ENCODE assay signal across 19 cellular contexts in the genomic region with DNA sequence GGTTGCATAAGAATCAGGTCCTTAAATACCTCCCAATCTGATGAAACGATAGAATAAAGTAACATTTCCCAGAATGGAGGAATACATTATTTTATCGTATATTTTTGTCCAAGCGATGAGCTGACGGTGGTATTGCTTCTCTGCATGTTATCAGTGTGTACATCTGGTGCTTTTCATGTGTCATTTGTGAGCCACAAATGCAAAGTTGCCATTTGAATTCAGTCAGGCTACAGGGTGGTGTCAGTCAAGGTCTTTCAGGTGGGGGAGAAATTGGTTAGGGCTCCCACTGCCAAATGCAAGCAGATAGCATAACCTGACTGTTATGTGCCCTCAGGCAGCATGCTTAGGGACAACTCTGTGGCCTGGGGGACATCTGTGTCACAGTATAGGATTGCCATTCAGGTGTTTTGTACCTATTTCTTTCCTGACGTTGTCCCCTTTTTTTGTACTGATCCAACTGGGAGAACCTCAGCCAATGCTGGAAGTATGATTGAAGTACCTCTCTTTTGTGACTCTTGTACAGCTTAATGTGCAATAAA. TPM values are rescaled to one million over a fixed set of nuclear protein-coding genes. Genes with fewer than 3 reads are reported as not detected.
DNase-seq lines count a peak whose midpoint lies in the region; ATAC-seq, FAIRE-seq and TF ChIP-seq lines count a peak whose summit lies in the region.
"Had no signal": no experiment of that assay in that cellular context is flagged by ENCODE, and none has a peak within 500 bp of the region (broad histone marks: within the 10 kb centered on the region; RNA-seq: fewer than 3 reads in every experiment).

No MANE protein-coding gene starts in this region.

- TF ChIP-seq RAD21 in K562 (CRISPR knock-in tag; conservative IDR thresholded peaks at IDR 0.05 in 1 of 2, IDR thresholded peaks at IDR 0.05 in 1 of 2), result 0 out of 4 replicates have a peak, but pooled peaks of 1 of the 2 experiments have one; percentile 16

- TF ChIP-seq CTCF in K562 (IDR thresholded peaks at IDR 0.05 in 2 of 3, conservative IDR thresholded peaks at IDR 0.05 in 1 of 3; ENCODE audit: insufficient read depth in 2 of 3, low read depth in 1 of 3, low read length in 3 of 3), result no peak
- no peak for TF ChIP-seq CTCF in testis (IDR thresholded peaks at IDR 0.05)

- no peak overlapping the region for H3K9ac ChIP-seq in K562 (ENCODE audit: insufficient read depth in 1 of 2, low read depth in 2 of 2, low read length in 2 of 2)

- no peak overlapping the region for H3K27ac Mint-ChIP-seq in stimulated activated naive CD8-positive, alpha-beta T cell treated with anti-CD3 and anti-CD28 coated beads, Interleukin-15, amount 100 ng/mL, for 72 hours
- no peak overlapping the region for H3K27ac Mint-ChIP-seq in effector memory CD8-positive, alpha-beta T cell
- H3K27ac Mint-ChIP-seq: H9 had no signal

- H3K4me1 Mint-ChIP-seq in stimulated activated naive CD8-positive, alpha-beta T cell treated with anti-CD3 and anti-CD28 coated beads, Interleukin-15, amount 100 ng/mL, for 72 hours, result peaks cover 67% of the 10 kb centered on the region
- peaks cover 4 to 6% of the 10 kb centered on the region in 2 donors for H3K4me1 Mint-ChIP-seq in effector memory CD8-positive, alpha-beta T cell (ENCODE audit: low read depth in 2 of 2)

- H3K27me3 ChIP-seq in K562 (ENCODE audit: control insufficient read depth in 2 of 2, insufficient read depth in 2 of 2, low read length in 2 of 2) (peaks cover 0 to 36% of the 10 kb centered on the region in 2 experiments; a peak in 2 of 5 replicates), testis (no peaks in the 10 kb centered on the region)

- TF ChIP-seq EP300 in K562 (IDR thresholded peaks at IDR 0.05; ENCODE audit: low read length), result no peak

- FAIRE-seq in K562 (lab: Jason Lieb, UNC), result peak; percentile 32
- FAIRE-seq: A549, H1, HepG2 had no signal

- no peaks in the 10 kb centered on the region for H3K9me3 Mint-ChIP-seq in stimulated activated naive CD8-positive, alpha-beta T cell treated with anti-CD3 and anti-CD28 coated beads, Interleukin-15, amount 100 ng/mL, for 72 hours
- H3K9me3 Mint-ChIP-seq in effector memory CD8-positive, alpha-beta T cell, result no peaks in the 10 kb centered on the region
- H3K9me3 Mint-ChIP-seq: CD14-positive monocyte; CD4-positive, alpha-beta memory T cell; H9 had no signal

- peaks cover 8% of the 10 kb centered on the region for H3K27me3 Mint-ChIP-seq in stimulated activated naive CD8-positive, alpha-beta T cell treated with anti-CD3 and anti-CD28 coated beads, Interleukin-15, amount 100 ng/mL, for 72 hours
- H3K27me3 Mint-ChIP-seq in effector memory CD8-positive, alpha-beta T cell, result peaks cover 0 to 17% of the 10 kb centered on the region in 2 donors

- no peak overlapping the region for H3K4me2 ChIP-seq in K562 (ENCODE audit: insufficient read depth, low read length)
- H3K4me2 ChIP-seq: A549 had no signal

- WGBS in K562 (ENCODE audit: insufficient coverage, low coverage, missing lambda C conversion rate), result 4% methylated on average over 5 of the region's 5 CpGs
- 83 to 95% methylated on average over 5 of the region's 5 CpGs for WGBS in testis, 2 donors

- intact Hi-C loops in K562 (cut with micrococcal nuclease), result loop anchor here (5.0 kb wide), 1 partner anchor 292 kb away; no protein-coding TSS in a partner anchor
- intact Hi-C loops in testis (cut with DNase I; ENCODE audit: low total_unique reads), result no loop called here

- H4K20me1 ChIP-seq in K562 (replicated peaks; ENCODE audit: control insufficient read depth, insufficient read depth, low read length), result no peaks in the 10 kb centered on the region

- POLR2A ChIA-PET in K562 (lab: Yijun Ruan, JAX), result interaction anchor here (0.7 to 1.5 kb wide), 3 partner anchors 8 to 185 kb away, joined by 3 to 4 read pairs (median 3); no protein-coding TSS in a partner anchor

- no peaks in the 10 kb centered on the region for H3K79me2 ChIP-seq in K562 (ENCODE audit: control insufficient read depth, insufficient read depth, low read length)

- peaks cover 4% of the 10 kb centered on the region for H3K36me3 Mint-ChIP-seq in effector memory CD8-positive, alpha-beta T cell (ENCODE audit: insufficient read depth)
- H3K36me3 Mint-ChIP-seq: CD4-positive, alpha-beta memory T cell had no signal

- no peaks in the 10 kb centered on the region for H3K9me1 ChIP-seq in K562 (ENCODE audit: control insufficient read depth, insufficient read depth, low read length)

- H3K4me3 ChIP-seq in K562 (no peak overlapping the region), testis (no peak overlapping the region)
- H3K4me3 ChIP-seq: A549 had no signal

- H3K4me1 ChIP-seq in K562 (replicated peaks in 1 of 2; ENCODE audit: control insufficient read depth in 2 of 2, insufficient read depth in 2 of 2, low read length in 2 of 2) (peaks cover 3 to 4% of the 10 kb centered on the region in 2 experiments; a peak in 3 of 5 replicates), testis (no peaks in the 10 kb centered on the region)

- H3K9me3 ChIP-seq in K562 (replicated peaks; ENCODE audit: control insufficient read depth, insufficient read depth, low read depth, low read length), result no peaks in the 10 kb centered on the region
- H3K9me3 ChIP-seq in testis, result no peaks in the 10 kb centered on the region
- H3K9me3 ChIP-seq: A549 had no signal

- BruUV-seq in K562 (replicated peaks; lab: Mats Ljungman, UMichigan), result no TSS peak

- H3K36me3 ChIP-seq in K562 (ENCODE audit: control insufficient read depth, insufficient read depth, low read length) (no peaks in the 10 kb centered on the region), testis (ENCODE audit: low read depth, missing control alignments) (no peaks in the 10 kb centered on the region)

- DNase-seq in stimulated activated naive CD8-positive, alpha-beta T cell treated with anti-CD3 and anti-CD28 coated beads, Interleukin-15, Interleukin-2, amounts not matched to agents 100 U/mL and 50 U/mL, for 24 hours, result no peak
- no peak for DNase-seq in stimulated activated naive CD8-positive, alpha-beta T cell treated with anti-CD3 and anti-CD28 coated beads, Interleukin-15, amount 100 ng/mL, for 72 hours
- DNase-seq in OCI-M1 (lab: John Stamatoyannopoulos, UW), result peak; percentile 53
- no peak for DNase-seq in K562 (ENCODE audit: extremely low read depth in 1 of 4, low spot score in 3 of 4)
- DNase-seq in stimulated activated CD4-positive, alpha-beta T cell treated with anti-CD3 and anti-CD28 coated beads, Interleukin-4, amount 100 ng/mL, for 1 hour, result no peak
- DNase-seq in testis, result no peak
- no peak for DNase-seq in effector memory CD8-positive, alpha-beta T cell
- no peak for DNase-seq in NOMO-1 (lab: John Stamatoyannopoulos, UW; ENCODE audit: unreplicated experiment in 2 of 2)
- DNase-seq: AML-193; CD4-positive, alpha-beta memory T cell; DMS153; DMS79; GF-D8; H9 had no signal

- no peak overlapping the region for H3K27ac ChIP-seq in K562 (ENCODE audit: extremely low read depth, low read depth, low read length)
- no peak overlapping the region for H3K27ac ChIP-seq in testis
- H3K27ac ChIP-seq: 22Rv1 had no signal

- in situ Hi-C loops in K562 (cut with MboI), result no loop called here

- no peak overlapping the region for H3K4me3 Mint-ChIP-seq in stimulated activated naive CD8-positive, alpha-beta T cell treated with anti-CD3 and anti-CD28 coated beads, Interleukin-15, amount 100 ng/mL, for 72 hours
- no peak overlapping the region for H3K4me3 Mint-ChIP-seq in effector memory CD8-positive, alpha-beta T cell
- H3K4me3 Mint-ChIP-seq: CD14-positive monocyte; CD4-positive, alpha-beta memory T cell; H9 had no signal

- CTCF ChIA-PET in K562 (lab: Yijun Ruan, JAX; ENCODE audit: low intra/inter-chr PET ratio), result no interaction called here

- ATAC-seq in stimulated activated naive CD8-positive, alpha-beta T cell treated with anti-CD3 and anti-CD28 coated beads, Interleukin-15, Interleukin-2, amounts not matched to agents 100 U/mL and 50 U/mL, for 24 hours, result peak; percentile 12
- ATAC-seq in stimulated activated naive CD8-positive, alpha-beta T cell treated with anti-CD3 and anti-CD28 coated beads, Interleukin-15, amount 100 ng/mL, for 72 hours, result no peak
- ATAC-seq in K562, result no peak
- ATAC-seq in effector memory CD8-positive, alpha-beta T cell (replicated peaks), result no peak
- ATAC-seq: A549, HepG2 had no signal

- H2AFZ ChIP-seq in K562 (ENCODE audit: low read depth, low read length), result no peak overlapping the region

- TF ChIP-seq POLR2A in K562 (conservative IDR thresholded peaks at IDR 0.05) (no peak), testis (IDR thresholded peaks at IDR 0.05) (no peak)

TF ChIP-seq in K562, 482 proteins besides CTCF, POLR2A, EP300 and RAD21 (continues in another document):
- TF ChIP-seq SMARCA5 (IDR thresholded peaks at IDR 0.05) (no peak), NFE2L1 (tag; IDR thresholded peaks at IDR 0.05; ENCODE audit: borderline replicate concordance, low read depth) (no peak), SLC30A9 (CRISPR knock-in tag; IDR thresholded peaks at IDR 0.05) (no peak), HDGF (IDR thresholded peaks at IDR 0.05) (no peak), MIER1 (IDR thresholded peaks at IDR 0.05; ENCODE audit: low read depth) (no peak)

RNA-seq across cellular contexts. Expression of gene TIMP4, which starts 26.5 kb away (rescaled TPM):
- not detected in 2 replicates for total RNA-seq in K562 (2011; cell fraction: chromatin; rRNA removed; ENCODE audit: low replicate concordance)
- not detected in 2 replicates for total RNA-seq in K562 (2011; cell fraction: nucleolus; rRNA removed)
- total RNA-seq in K562 (2011; cell fraction: nucleoplasm; rRNA removed), result not detected in 2 replicates
- total RNA-seq in K562 (2014; rRNA removed) (not detected in 2 replicates), K562 (2014; rRNA removed; fragmentation: Illumina TruSeq; extraction: Trizol) (0.07 and 0.10 TPM in 2 replicates), K562 (2015; rRNA removed; fragmentation: Illumina TruSeq; extraction: Trizol) (not detected in 2 replicates), K562 (2021) (not detected in 2 replicates), testis (1 to 10 TPM; 1.3 to 3.3 TPM)
- polyA plus RNA-seq in K562 (2011; rRNA removed) (not detected in 2 replicates), K562 (2014; fragmentation: Illumina TruSeq; extraction: Trizol) (0.08 TPM in 1 of 2 replicates, not detected in the other), K562 (2014; fragmentation: Nextera tagmentation; extraction: Ambion mirVana) (under 1 TPM in 1 of 2 experiments, not detected in 1; 0.03 TPM), K562 (2014; rRNA removed) (not detected in 2 replicates), testis (ENCODE audit: insufficient read depth, low read depth, low replicate concordance) (0.95 TPM)
- 0.03 TPM in 1 of 2 replicates, not detected in the other for polyA plus RNA-seq in K562 (2011; cell fraction: cytosol; rRNA removed)
- not detected in 2 replicates for polyA plus RNA-seq in K562 (2011; cell fraction: nucleus; rRNA removed)
- polyA plus RNA-seq in K562 (2012), result 0.09 and 0.47 TPM in 2 replicates
- not detected in 2 replicates for polyA minus RNA-seq in K562 (2011; rRNA and poly(A)+ RNA removed)
- polyA minus RNA-seq in K562 (2011; cell fraction: cytosol; rRNA and poly(A)+ RNA removed), result not detected in 2 replicates
- not detected in 2 replicates for polyA minus RNA-seq in K562 (2011; cell fraction: nucleus; rRNA and poly(A)+ RNA removed)
- total RNA-seq: CD4-positive, alpha-beta memory T cell had no signal
- polyA plus RNA-seq: CD14-positive monocyte; CD4-positive, alpha-beta memory T cell had no signal
